Comparison of ENCODE assay signal across 8 cellular contexts in the genomic region with DNA sequence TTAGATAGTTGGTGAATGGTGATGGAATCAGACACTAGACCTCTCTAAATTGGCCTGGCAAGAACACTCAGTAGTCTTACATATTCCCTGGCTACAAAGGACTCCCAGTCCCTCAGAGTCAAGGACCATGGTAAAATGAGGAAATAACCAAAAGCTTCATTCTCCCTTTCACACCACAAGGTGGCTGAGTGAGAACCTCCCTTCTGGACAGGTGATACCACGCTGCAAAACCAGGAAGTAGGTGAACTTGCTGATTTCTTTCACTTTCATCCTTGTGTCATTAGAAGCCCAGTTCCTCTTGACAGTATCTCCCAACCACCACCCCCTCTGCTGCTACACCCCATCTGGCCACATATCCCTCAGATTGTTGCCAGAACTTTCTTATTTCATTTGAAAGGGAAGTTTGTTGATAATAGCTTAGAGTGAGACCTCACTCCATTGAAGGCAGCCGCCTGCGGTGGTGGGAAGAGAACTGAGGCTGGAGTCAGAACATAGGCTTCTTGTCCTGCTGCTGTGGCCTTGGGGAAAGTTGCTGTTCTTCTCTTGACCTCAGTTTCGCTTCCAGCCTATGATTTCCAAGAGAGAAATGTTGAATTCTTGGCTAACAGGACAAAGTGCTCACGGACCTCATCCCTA.
DNase-seq lines count a peak whose midpoint lies in the region; ATAC-seq and TF ChIP-seq lines count a peak whose summit lies in the region.

No MANE protein-coding gene starts in this region.

- H3K4me1 Mint-ChIP-seq in stimulated activated effector memory CD8-positive, alpha-beta T cell treated with anti-CD3 and anti-CD28 coated beads, Interleukin-12 subunit alpha, Interleukin-12 subunit beta, amount 100 ng/mL, for 72 hours: peaks cover 33% of the 10 kb centered on the region

- H3K4me3 ChIP-seq in GM06990 (replicated peaks; ENCODE audit: low read depth, low read length): no peak overlapping the region
- no peak overlapping the region for H3K4me3 ChIP-seq in WERI-Rb-1 (ENCODE audit: low read depth, low read length)
- no peak overlapping the region for H3K4me3 ChIP-seq in right cardiac atrium (ENCODE audit: low read length)

- H3K9me3 ChIP-seq in WERI-Rb-1 (ENCODE audit: severe bottlenecking) (peaks cover 7% of the 10 kb centered on the region), right cardiac atrium (ENCODE audit: control insufficient read depth, low read length) (no peaks in the 10 kb centered on the region)

- intact Hi-C loops in right cardiac atrium (cut with DNase I): no loop called here

- DNase-seq in GM06990 (ENCODE audit: extremely low read depth, insufficient read length): peak; percentile 74
- DNase-seq in WERI-Rb-1: no peak
- DNase-seq in stimulated activated effector memory CD8-positive, alpha-beta T cell treated with anti-CD3 and anti-CD28 coated beads, Interleukin-12 subunit alpha, Interleukin-12 subunit beta, amount 100 ng/mL, for 72 hours (ENCODE audit: low spot score in 2 of 2): no peak
- DNase-seq in hypothalamus (lab: John Stamatoyannopoulos, UW): no peak
- no peak for DNase-seq in right cardiac atrium
- no peak for DNase-seq in NCI-H510A treated with DMSO at 0.1 percent for 48 hours (lab: John Stamatoyannopoulos, UW)

- H3K36me3 ChIP-seq in GM06990 (ENCODE audit: control insufficient read depth, insufficient read depth, low read length) (no peaks in the 10 kb centered on the region), WERI-Rb-1 (no peaks in the 10 kb centered on the region)

- H3K27ac Mint-ChIP-seq in stimulated activated effector memory CD8-positive, alpha-beta T cell treated with anti-CD3 and anti-CD28 coated beads, Interleukin-12 subunit alpha, Interleukin-12 subunit beta, amount 100 ng/mL, for 72 hours: no peak overlapping the region

- WGBS in right cardiac atrium: 57% methylated on average over 5 of the region's 5 CpGs

- H3K36me3 Mint-ChIP-seq in stimulated activated effector memory CD8-positive, alpha-beta T cell treated with anti-CD3 and anti-CD28 coated beads, Interleukin-12 subunit alpha, Interleukin-12 subunit beta, amount 100 ng/mL, for 72 hours: no peaks in the 10 kb centered on the region

- no peak overlapping the region for H3K27ac ChIP-seq in WERI-Rb-1
- H3K27ac ChIP-seq in right cardiac atrium (ENCODE audit: low read length): no peak overlapping the region

- H3K4me1 ChIP-seq in right cardiac atrium (ENCODE audit: control insufficient read depth, insufficient read depth, low read length): no peaks in the 10 kb centered on the region

- H3K4me3 Mint-ChIP-seq in stimulated activated effector memory CD8-positive, alpha-beta T cell treated with anti-CD3 and anti-CD28 coated beads, Interleukin-12 subunit alpha, Interleukin-12 subunit beta, amount 100 ng/mL, for 72 hours: no peak overlapping the region

- H3K27me3 ChIP-seq in GM06990 (replicated peaks; ENCODE audit: control insufficient read depth, insufficient read depth, low read length) (no peaks in the 10 kb centered on the region), WERI-Rb-1 (ENCODE audit: insufficient read depth, low read depth, severe bottlenecking) (no peaks in the 10 kb centered on the region), right cardiac atrium (ENCODE audit: control insufficient read depth, insufficient read depth) (no peaks in the 10 kb centered on the region)

- no peaks in the 10 kb centered on the region for H3K9me3 Mint-ChIP-seq in stimulated activated effector memory CD8-positive, alpha-beta T cell treated with anti-CD3 and anti-CD28 coated beads, Interleukin-12 subunit alpha, Interleukin-12 subunit beta, amount 100 ng/mL, for 72 hours

- TF ChIP-seq CTCF in GM06990 (IDR thresholded peaks at IDR 0.05; ENCODE audit: insufficient read depth, low read length, poor library complexity, severe bottlenecking) (peak; percentile 49), WERI-Rb-1 (IDR thresholded peaks at IDR 0.05; ENCODE audit: low read depth, low read length) (peak; percentile 37; the same call in 1 of the 2 replicates)

- ATAC-seq in GM19324 (IDR thresholded peaks at IDR 0.05; ENCODE audit: low FRiP score, unreplicated experiment) (peak; percentile 69), HG03135 (IDR thresholded peaks at IDR 0.05; ENCODE audit: unreplicated experiment) (peak; percentile 79), right cardiac atrium (no peak)
- ATAC-seq in stimulated activated effector memory CD8-positive, alpha-beta T cell treated with anti-CD3 and anti-CD28 coated beads, Interleukin-12 subunit alpha, Interleukin-12 subunit beta, amount 100 ng/mL, for 72 hours: peak; percentile 57

Comparison
In these comparisons a context has a peak if more than half of its experiments do, and no peak if none do; other contexts are left out.
1. ATAC-seq: peak in GM19324 (single experiment), HG03135 (single experiment) and stimulated activated effector memory CD8-positive, alpha-beta T cell treated with anti-CD3 and anti-CD28 coated beads, Interleukin-12 subunit alpha, Interleukin-12 subunit beta, amount 100 ng/mL, for 72 hours (single experiment); none in right cardiac atrium (0 of 2).